Comparison of ENCODE assay signal across 8 cellular contexts in the genomic region with DNA sequence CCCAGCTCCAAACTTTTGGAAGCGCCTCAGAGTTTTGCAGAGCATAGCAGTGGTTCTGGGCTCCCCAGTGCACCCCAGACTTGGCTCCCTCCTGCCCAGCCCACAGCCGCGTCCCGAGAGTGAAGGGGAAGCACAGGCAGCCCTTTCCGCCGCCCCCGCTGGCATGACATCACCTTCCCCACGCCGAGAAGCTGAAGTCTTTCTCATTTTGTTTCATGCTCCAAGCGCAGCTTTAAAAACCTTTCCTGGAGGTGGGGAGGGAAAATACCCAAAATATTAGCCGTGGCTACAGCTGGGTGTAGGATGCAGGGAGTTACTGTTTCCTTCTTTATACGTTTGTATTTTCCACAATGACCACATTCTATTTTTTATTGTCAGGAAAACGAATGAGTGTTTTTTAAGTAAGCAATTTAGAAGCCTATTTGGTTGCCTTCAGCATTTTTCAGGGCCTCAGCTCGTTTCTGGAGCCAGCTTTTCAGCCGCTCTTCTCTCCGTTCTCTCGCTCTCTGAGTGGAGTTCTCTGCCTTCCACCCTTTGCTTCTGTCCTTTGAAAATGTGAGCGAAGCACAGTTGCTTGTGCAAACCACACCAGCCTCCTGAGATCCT.
DNase-seq lines count a peak whose midpoint lies in the region; ATAC-seq and TF ChIP-seq lines count a peak whose summit lies in the region.

No MANE protein-coding gene starts in this region.

- CTCF ChIA-PET in MCF 10A (lab: Yijun Ruan, JAX) = interaction anchor here (0.7 to 10.7 kb wide), 16 partner anchors 9 to 391 kb away, joined by 3 to 156 read pairs (median 5); a partner anchor contains a TSS

- H3K4me1 ChIP-seq in breast epithelium = no peaks in the 10 kb centered on the region
- H3K4me1 ChIP-seq in subcutaneous abdominal adipose tissue (ENCODE audit: control insufficient read depth in 5 of 5, insufficient read depth in 5 of 5, low read length in 5 of 5) = peaks cover 3 to 39% (median 28%) of the 10 kb centered on the region in 5 donors

- H3K4me1 Mint-ChIP-seq in MCF 10A (ENCODE audit: insufficient read depth, unreplicated experiment) (peaks cover 15% of the 10 kb centered on the region), endothelial cell (ENCODE audit: unreplicated experiment) (peaks cover 23% of the 10 kb centered on the region), natural killer cell (peaks cover 10 to 16% of the 10 kb centered on the region in 2 donors), glutamatergic neuron (ENCODE audit: low read depth, unreplicated experiment) (peaks cover 11% of the 10 kb centered on the region)

- H3K27me3 Mint-ChIP-seq in MCF 10A (ENCODE audit: insufficient read depth, unreplicated experiment) = no peaks in the 10 kb centered on the region
- H3K27me3 Mint-ChIP-seq in endothelial cell (ENCODE audit: unreplicated experiment) = peaks cover 3% of the 10 kb centered on the region
- peaks cover 27 to 33% of the 10 kb centered on the region in 2 donors for H3K27me3 Mint-ChIP-seq in natural killer cell (ENCODE audit: low read depth in 2 of 2)
- H3K27me3 Mint-ChIP-seq in glutamatergic neuron (ENCODE audit: unreplicated experiment) = no peaks in the 10 kb centered on the region

- H3K27ac Mint-ChIP-seq in MCF 10A (ENCODE audit: low read depth, unreplicated experiment) (no peak overlapping the region), endothelial cell (ENCODE audit: unreplicated experiment) (peak overlapping the region; percentile 85), natural killer cell (peak overlapping the region in 1 of 2 donors; percentile 75), glutamatergic neuron (ENCODE audit: unreplicated experiment) (no peak overlapping the region)

- TF ChIP-seq CTCF in breast epithelium (IDR thresholded peaks at IDR 0.05) = no peak
- no peak for TF ChIP-seq CTCF in MCF 10A (IDR thresholded peaks at IDR 0.05; ENCODE audit: unreplicated experiment)
- no peak for TF ChIP-seq CTCF in endothelial cell (IDR thresholded peaks at IDR 0.05; ENCODE audit: unreplicated experiment)
- no peak for TF ChIP-seq CTCF in natural killer cell (IDR thresholded peaks at IDR 0.05)
- no peak for TF ChIP-seq CTCF in glutamatergic neuron (IDR thresholded peaks at IDR 0.05; ENCODE audit: partially characterized antibody, unreplicated experiment)

- peak overlapping the region; percentile 31 to 65 (median 52) for H3K4me3 ChIP-seq in breast epithelium
- H3K4me3 ChIP-seq in subcutaneous abdominal adipose tissue (ENCODE audit: low read depth in 1 of 5, low read length in 5 of 5) = peak overlapping the region; percentile 50 to 64 (median 58)

- intact Hi-C loops in breast epithelium (cut with DNase I; ENCODE audit: low total_unique reads) (loop anchor here (1.0 to 10.0 kb wide), 2 partner anchors 13 to 211 kb away; a partner anchor contains a TSS), MCF 10A (cut with micrococcal nuclease) (loop anchor here (10.0 kb wide), 1 partner anchor 61 kb away; no protein-coding TSS in a partner anchor), natural killer cell (cut with micrococcal nuclease) (no loop called here)

- H3K9ac ChIP-seq in subcutaneous abdominal adipose tissue (ENCODE audit: low read length in 5 of 5) = peak overlapping the region; percentile 23 to 69 (median 64)

- H3K27ac ChIP-seq in breast epithelium (peak overlapping the region; percentile 89 to 94), subcutaneous abdominal adipose tissue (ENCODE audit: low read depth, low read length) (peak overlapping the region; percentile 65)

- no peaks in the 10 kb centered on the region for H3K36me3 Mint-ChIP-seq in MCF 10A (ENCODE audit: insufficient read depth, unreplicated experiment)
- no peaks in the 10 kb centered on the region for H3K36me3 Mint-ChIP-seq in endothelial cell (ENCODE audit: low read depth, unreplicated experiment)
- H3K36me3 Mint-ChIP-seq in natural killer cell = peaks cover 5% of the 10 kb centered on the region
- H3K36me3 Mint-ChIP-seq in glutamatergic neuron (ENCODE audit: unreplicated experiment) = no peaks in the 10 kb centered on the region

- H3K4me3 Mint-ChIP-seq in MCF 10A (ENCODE audit: unreplicated experiment) (no peak overlapping the region), endothelial cell (ENCODE audit: unreplicated experiment) (peak overlapping the region; percentile 53), natural killer cell (peak overlapping the region; percentile 72), glutamatergic neuron (ENCODE audit: unreplicated experiment) (no peak overlapping the region)

- H3K9me3 ChIP-seq in breast epithelium (no peaks in the 10 kb centered on the region), subcutaneous abdominal adipose tissue (ENCODE audit: control insufficient read depth in 5 of 5, low read length in 5 of 5) (peaks cover 0 to 3% (median 0%) of the 10 kb centered on the region in 5 donors)

- ATAC-seq in activated CD4-positive, CD25-positive, alpha-beta regulatory T cell treated with anti-CD3 and anti-CD28 coated beads, Interleukin-2, amount 50 U/mL, for 24 hours = peak; percentile 72 to 78
- peak; percentile 67 to 79 (median 67) for ATAC-seq in natural killer cell

- POLR2A ChIA-PET in MCF 10A (lab: Yijun Ruan, JAX) = interaction anchor here (0.8 to 4.4 kb wide), 4 partner anchors 10 to 391 kb away, joined by 3 to 46 read pairs (median 4); a partner anchor contains a TSS

- H3K27me3 ChIP-seq in breast epithelium = no peaks in the 10 kb centered on the region
- no peaks in the 10 kb centered on the region for H3K27me3 ChIP-seq in subcutaneous abdominal adipose tissue (ENCODE audit: control insufficient read depth in 5 of 5, insufficient read depth in 4 of 5, low read length in 5 of 5)

- no peak for TF ChIP-seq POLR2A in breast epithelium (IDR thresholded peaks at IDR 0.05)

- no TSS peak for BruUV-seq in MCF 10A (replicated peaks; lab: Mats Ljungman, UMichigan)

- peak in 1 of 2 donors; percentile 69 for DNase-seq in breast epithelium (ENCODE audit: low spot score in 2 of 2)
- no peak for DNase-seq in MCF 10A (ENCODE audit: unreplicated experiment)
- DNase-seq in endothelial cell (ENCODE audit: low spot score) = no peak
- no peak for DNase-seq in natural killer cell
- DNase-seq in DMS 273 treated with DMSO at 0.1 percent for 48 hours (lab: John Stamatoyannopoulos, UW) = no peak
- no peak for DNase-seq in glutamatergic neuron

- H3K9me3 Mint-ChIP-seq in MCF 10A (ENCODE audit: unreplicated experiment) = no peaks in the 10 kb centered on the region
- H3K9me3 Mint-ChIP-seq in endothelial cell (ENCODE audit: unreplicated experiment) = no peaks in the 10 kb centered on the region
- H3K9me3 Mint-ChIP-seq in natural killer cell = no peaks in the 10 kb centered on the region
- peaks cover 5% of the 10 kb centered on the region for H3K9me3 Mint-ChIP-seq in glutamatergic neuron (ENCODE audit: unreplicated experiment)

- H3K36me3 ChIP-seq in breast epithelium = no peaks in the 10 kb centered on the region
- no peaks in the 10 kb centered on the region for H3K36me3 ChIP-seq in subcutaneous abdominal adipose tissue (ENCODE audit: control insufficient read depth in 5 of 5, insufficient read depth in 5 of 5, low read length in 5 of 5)

Comparison
In these comparisons a context has a peak if more than half of its experiments do, and no peak if none do; other contexts are left out.
1. H3K4me3 Mint-ChIP-seq: peak in endothelial cell (single experiment) and natural killer cell (single experiment); none in MCF 10A (single experiment) and glutamatergic neuron (single experiment).